In the genomic region with DNA sequence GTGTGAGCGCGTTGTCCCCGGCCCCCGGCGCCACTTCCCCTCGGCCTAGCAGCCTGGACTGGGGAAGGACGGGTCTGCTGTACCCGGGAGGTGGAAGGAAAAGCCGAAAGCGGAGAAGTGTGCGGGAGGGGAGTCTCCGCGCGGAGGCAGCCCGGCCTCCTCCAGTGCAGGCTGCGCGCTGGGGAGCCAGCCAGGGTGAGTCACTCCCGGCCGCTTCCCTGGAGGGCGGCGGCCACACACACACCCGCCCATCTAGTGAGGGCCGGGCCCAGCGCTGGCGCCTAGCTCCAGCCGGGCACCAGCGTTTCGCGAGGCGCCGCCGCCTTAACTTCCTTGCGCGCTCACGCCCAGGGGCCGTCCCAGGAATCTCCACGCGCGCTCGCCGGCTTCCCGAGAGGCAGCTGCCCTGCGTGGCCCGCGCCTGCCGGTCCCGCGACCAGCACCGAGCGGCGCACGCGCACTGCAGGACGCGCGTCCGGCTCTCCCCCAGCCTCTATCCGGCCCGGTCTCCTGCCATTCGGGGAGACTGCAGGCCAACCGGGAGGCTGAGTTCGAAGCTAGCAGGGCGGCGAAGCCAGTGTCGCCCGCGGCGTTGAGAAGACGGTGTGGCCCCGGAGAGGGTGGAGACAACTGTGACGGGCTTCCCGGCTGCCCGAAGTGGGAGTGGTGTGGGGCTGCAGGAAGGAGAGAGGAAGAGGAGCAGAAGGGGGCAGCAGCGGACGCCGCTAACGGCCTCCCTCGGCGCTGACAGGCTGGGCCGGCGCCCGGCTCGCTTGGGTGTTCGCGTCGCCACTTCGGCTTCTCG, we compare ENCODE assay signal across 1 cellular context.
TF ChIP-seq lines count a peak whose summit lies in the region.

Gene JAK2 (plus strand): TSS at position 702 of the 805 bp plus-strand sequence. CDS start 36,716 bp downstream, outside the sequence.

TF ChIP-seq in HepG2, 621 proteins besides CTCF, POLR2A, EP300 and RAD21 (continued from another document and continues in another):
- TF ChIP-seq NFAT5 (CRISPR knock-in tag; IDR thresholded peaks at IDR 0.05) = no peak
- TF ChIP-seq, protein P1, sequence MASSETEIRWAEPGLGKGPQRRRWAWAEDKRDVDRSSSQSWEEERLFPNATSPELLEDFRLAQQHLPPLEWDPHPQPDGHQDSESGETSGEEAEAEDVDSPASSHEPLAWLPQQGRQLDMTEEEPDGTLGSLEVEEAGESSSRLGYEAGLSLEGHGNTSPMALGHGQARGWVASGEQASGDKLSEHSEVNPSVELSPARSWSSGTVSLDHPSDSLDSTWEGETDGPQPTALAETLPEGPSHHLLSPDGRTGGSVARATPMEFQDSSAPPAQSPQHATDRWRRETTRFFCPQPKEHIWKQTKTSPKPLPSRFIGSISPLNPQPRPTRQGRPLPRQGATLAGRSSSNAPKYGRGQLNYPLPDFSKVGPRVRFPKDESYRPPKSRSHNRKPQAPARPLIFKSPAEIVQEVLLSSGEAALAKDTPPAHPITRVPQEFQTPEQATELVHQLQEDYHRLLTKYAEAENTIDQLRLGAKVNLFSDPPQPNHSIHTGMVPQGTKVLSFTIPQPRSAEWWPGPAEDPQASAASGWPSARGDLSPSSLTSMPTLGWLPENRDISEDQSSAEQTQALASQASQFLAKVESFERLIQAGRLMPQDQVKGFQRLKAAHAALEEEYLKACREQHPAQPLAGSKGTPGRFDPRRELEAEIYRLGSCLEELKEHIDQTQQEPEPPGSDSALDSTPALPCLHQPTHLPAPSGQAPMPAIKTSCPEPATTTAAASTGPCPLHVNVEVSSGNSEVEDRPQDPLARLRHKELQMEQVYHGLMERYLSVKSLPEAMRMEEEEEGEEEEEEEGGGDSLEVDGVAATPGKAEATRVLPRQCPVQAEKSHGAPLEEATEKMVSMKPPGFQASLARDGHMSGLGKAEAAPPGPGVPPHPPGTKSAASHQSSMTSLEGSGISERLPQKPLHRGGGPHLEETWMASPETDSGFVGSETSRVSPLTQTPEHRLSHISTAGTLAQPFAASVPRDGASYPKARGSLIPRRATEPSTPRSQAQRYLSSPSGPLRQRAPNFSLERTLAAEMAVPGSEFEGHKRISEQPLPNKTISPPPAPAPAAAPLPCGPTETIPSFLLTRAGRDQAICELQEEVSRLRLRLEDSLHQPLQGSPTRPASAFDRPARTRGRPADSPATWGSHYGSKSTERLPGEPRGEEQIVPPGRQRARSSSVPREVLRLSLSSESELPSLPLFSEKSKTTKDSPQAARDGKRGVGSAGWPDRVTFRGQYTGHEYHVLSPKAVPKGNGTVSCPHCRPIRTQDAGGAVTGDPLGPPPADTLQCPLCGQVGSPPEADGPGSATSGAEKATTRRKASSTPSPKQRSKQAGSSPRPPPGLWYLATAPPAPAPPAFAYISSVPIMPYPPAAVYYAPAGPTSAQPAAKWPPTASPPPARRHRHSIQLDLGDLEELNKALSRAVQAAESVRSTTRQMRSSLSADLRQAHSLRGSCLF (CRISPR knock-in tag; IDR thresholded peaks at IDR 0.05; ENCODE audit: borderline replicate concordance) = no peak; the same call in 1 of the 2 replicates
- no peak for TF ChIP-seq NFATC3 (CRISPR knock-in tag; IDR thresholded peaks at IDR 0.05)
- no peak for TF ChIP-seq AGO1 (IDR thresholded peaks at IDR 0.05; ENCODE audit: low read depth, low read length, poor library complexity, severe bottlenecking)
- TF ChIP-seq MXD1 (CRISPR knock-in tag; IDR thresholded peaks at IDR 0.05) = peak; percentile 84; the same call in 1 of the 2 replicates
- no peak for TF ChIP-seq TFE3 (CRISPR knock-in tag; IDR thresholded peaks at IDR 0.05)
- no peak for TF ChIP-seq KAT2B (IDR thresholded peaks at IDR 0.05; ENCODE audit: borderline replicate concordance, low read depth, low read length)
- peak; percentile 62 for TF ChIP-seq POGZ (CRISPR knock-in tag; IDR thresholded peaks at IDR 0.05)
- no peak; the same call in 1 of the 2 replicates for TF ChIP-seq ZSCAN29 (CRISPR knock-in tag; conservative IDR thresholded peaks at IDR 0.05)
- peak; percentile 76; the same call in 1 of the 2 replicates for TF ChIP-seq ZNF33A (CRISPR knock-in tag; IDR thresholded peaks at IDR 0.05; ENCODE audit: borderline replicate concordance)
- TF ChIP-seq ZNF296 (CRISPR knock-in tag; conservative IDR thresholded peaks at IDR 0.05) = no peak
- no peak for TF ChIP-seq HIC2 (CRISPR knock-in tag; IDR thresholded peaks at IDR 0.05; ENCODE audit: low read depth)
- no peak for TF ChIP-seq ZNF136 (CRISPR knock-in tag; IDR thresholded peaks at IDR 0.05; ENCODE audit: low read depth)
- TF ChIP-seq, protein P2, sequence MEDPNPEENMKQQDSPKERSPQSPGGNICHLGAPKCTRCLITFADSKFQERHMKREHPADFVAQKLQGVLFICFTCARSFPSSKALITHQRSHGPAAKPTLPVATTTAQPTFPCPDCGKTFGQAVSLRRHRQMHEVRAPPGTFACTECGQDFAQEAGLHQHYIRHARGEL (CRISPR knock-in tag; IDR thresholded peaks at IDR 0.05) = 0 out of 2 replicates have a peak, but pooled peaks have one; percentile 69
- TF ChIP-seq KLF15 (CRISPR knock-in tag; IDR thresholded peaks at IDR 0.05; ENCODE audit: borderline replicate concordance) = no peak; the same call in 1 of the 2 replicates
- no peak for TF ChIP-seq STAT5B (CRISPR knock-in tag; IDR thresholded peaks at IDR 0.05)
- TF ChIP-seq ZNF558 (CRISPR knock-in tag; IDR thresholded peaks at IDR 0.05; ENCODE audit: borderline replicate concordance) = peak; percentile 92; the same call in 1 of the 2 replicates
- no peak for TF ChIP-seq GLMP (CRISPR knock-in tag; IDR thresholded peaks at IDR 0.05; ENCODE audit: borderline replicate concordance)
- TF ChIP-seq ZBTB21 (CRISPR knock-in tag; IDR thresholded peaks at IDR 0.05) = no peak
- TF ChIP-seq TARDBP (CRISPR knock-in tag; IDR thresholded peaks at IDR 0.05) = peak; percentile 51; the same call in 1 of the 2 replicates
- TF ChIP-seq ZBTB49 (CRISPR knock-in tag; IDR thresholded peaks at IDR 0.05; ENCODE audit: borderline replicate concordance) = no peak
- peak; percentile 43 for TF ChIP-seq ZNF292 (CRISPR knock-in tag; IDR thresholded peaks at IDR 0.05; ENCODE audit: borderline replicate concordance, low read depth)
- no peak for TF ChIP-seq NFIC (IDR thresholded peaks at IDR 0.05; ENCODE audit: low read length)
- TF ChIP-seq ZNF510 (CRISPR knock-in tag; IDR thresholded peaks at IDR 0.05; ENCODE audit: low read depth) = no peak
- TF ChIP-seq CBX1 (IDR thresholded peaks at IDR 0.05; ENCODE audit: low read depth) = no peak
- TF ChIP-seq NR3C1 (CRISPR knock-in tag; IDR thresholded peaks at IDR 0.05) = no peak
- TF ChIP-seq NFE2 (CRISPR knock-in tag; IDR thresholded peaks at IDR 0.05) = 0 out of 2 replicates have a peak, but pooled peaks have one; percentile 6
- TF ChIP-seq HNRNPUL1 (IDR thresholded peaks at IDR 0.05; ENCODE audit: low read depth, low read length) = no peak
- no peak for TF ChIP-seq SRSF1 (optimal IDR thresholded peaks at IDR 0.05; ENCODE audit: low read depth, low read length)
- TF ChIP-seq TBP (CRISPR knock-in tag; IDR thresholded peaks at IDR 0.05) = no peak
- peak; percentile 98 for TF ChIP-seq MTERF4 (CRISPR knock-in tag; IDR thresholded peaks at IDR 0.05)
- TF ChIP-seq, protein P3, sequence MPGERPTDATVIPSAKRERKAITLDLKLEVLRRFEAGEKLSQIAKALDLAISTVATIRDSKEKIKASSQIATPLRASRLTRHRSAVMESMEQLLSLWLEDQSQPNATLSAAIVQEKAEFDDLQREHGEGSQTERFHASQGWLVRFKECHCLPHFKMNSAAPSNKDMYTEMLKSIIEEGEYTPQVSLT (CRISPR knock-in tag; IDR thresholded peaks at IDR 0.05; ENCODE audit: borderline replicate concordance, low read depth) = no peak
